ENCODE assay signal across 1 cellular context in genomic region chr6:16822975-16823374, GRCh38.
TF ChIP-seq lines count a peak whose summit lies in the region.

No MANE protein-coding gene starts in this region.

TF ChIP-seq in HepG2, 621 proteins besides CTCF, POLR2A, EP300 and RAD21:
- no peak for TF ChIP-seq ZNF607 (CRISPR knock-in tag; IDR thresholded peaks at IDR 0.05; ENCODE audit: borderline replicate concordance)
- no peak for TF ChIP-seq E2F1 (CRISPR knock-in tag; IDR thresholded peaks at IDR 0.05)
- no peak for TF ChIP-seq GLMP (CRISPR knock-in tag; IDR thresholded peaks at IDR 0.05; ENCODE audit: borderline replicate concordance)
- TF ChIP-seq PITX1 (CRISPR knock-in tag; IDR thresholded peaks at IDR 0.05): no peak
- no peak for TF ChIP-seq PATZ1 (CRISPR knock-in tag; IDR thresholded peaks at IDR 0.05)
- TF ChIP-seq ZNF547 (CRISPR knock-in tag; IDR thresholded peaks at IDR 0.05): no peak
- no peak for TF ChIP-seq FOXP4 (CRISPR knock-in tag; IDR thresholded peaks at IDR 0.05)
- no peak for TF ChIP-seq ZNF749 (CRISPR knock-in tag; IDR thresholded peaks at IDR 0.05; ENCODE audit: borderline replicate concordance)
